Comparison of ENCODE assay signal across 1 cellular context in genomic region chr2:69770193-69770702, GRCh38.
TF ChIP-seq lines count a peak whose summit lies in the region.

No MANE protein-coding gene starts in this region.

TF ChIP-seq in K562, 482 proteins besides CTCF, POLR2A, EP300 and RAD21 (continued from another document and continues in another):
- TF ChIP-seq CREB5 (CRISPR knock-in tag; IDR thresholded peaks at IDR 0.05) (no peak), MYBL2 (IDR thresholded peaks at IDR 0.05; ENCODE audit: low read depth) (no peak), MYBL2 (CRISPR knock-in tag; IDR thresholded peaks at IDR 0.05; ENCODE audit: borderline replicate concordance) (no peak), THRA (IDR thresholded peaks at IDR 0.05) (no peak), RCOR1 (IDR thresholded peaks at IDR 0.05; ENCODE audit: borderline replicate concordance in 1 of 2, low read depth in 2 of 2, low read length in 2 of 2) (peak in 1 of 2 experiments; percentile 87; a peak in 2 of 4 replicates), HMBOX1 (IDR thresholded peaks at IDR 0.05) (no peak; the same call in 1 of the 2 replicates), TEAD1 (CRISPR knock-in tag; IDR thresholded peaks at IDR 0.05) (peak in 1 of 2 experiments; percentile 60; a peak in 1 of 4 replicates), NFE2L1 (tag; IDR thresholded peaks at IDR 0.05; ENCODE audit: borderline replicate concordance, low read depth) (no peak), ADNP (tag; IDR thresholded peaks at IDR 0.05) (no peak), NCOR1 (IDR thresholded peaks at IDR 0.05) (peak; percentile 16; the same call in 1 of the 2 replicates), BRF2 (IDR thresholded peaks at IDR 0.05; ENCODE audit: borderline replicate concordance, insufficient read depth, insufficient read length) (no peak), KLF1 (tag; IDR thresholded peaks at IDR 0.05) (peak; percentile 65; the same call in 1 of the 2 replicates), THRB (CRISPR knock-in tag; conservative IDR thresholded peaks at IDR 0.05) (no peak), RBFOX2 (IDR thresholded peaks at IDR 0.05; ENCODE audit: low read depth, low read length) (no peak), POLR2AphosphoS5 (IDR thresholded peaks at IDR 0.05; ENCODE audit: control insufficient read depth, insufficient read depth, low read depth, low read length) (no peak), BRCA1 (IDR thresholded peaks at IDR 0.05) (no peak), BRCA1 (CRISPR knock-in tag; IDR thresholded peaks at IDR 0.05) (no peak), ZNF57 (CRISPR knock-in tag; IDR thresholded peaks at IDR 0.05) (no peak), NFIC (IDR thresholded peaks at IDR 0.05) (no peak), XRCC4 (IDR thresholded peaks at IDR 0.05; ENCODE audit: extremely low read depth, insufficient read depth, insufficient read length) (no peak), EHMT2 (IDR thresholded peaks at IDR 0.05) (no peak), MECOM (CRISPR knock-in tag; IDR thresholded peaks at IDR 0.05) (no peak), HDAC6 (IDR thresholded peaks at IDR 0.05; ENCODE audit: low read depth, low read length) (no peak), NFATC3 (IDR thresholded peaks at IDR 0.05) (0 out of 2 replicates have a peak, but pooled peaks have one; percentile 29), RB1 (IDR thresholded peaks at IDR 0.05; ENCODE audit: low read depth) (no peak), HEY1 (CRISPR knock-in tag; IDR thresholded peaks at IDR 0.05; ENCODE audit: borderline replicate concordance) (no peak), NFRKB (IDR thresholded peaks at IDR 0.05; ENCODE audit: low read depth) (no peak)
- TF ChIP-seq, protein P1, sequence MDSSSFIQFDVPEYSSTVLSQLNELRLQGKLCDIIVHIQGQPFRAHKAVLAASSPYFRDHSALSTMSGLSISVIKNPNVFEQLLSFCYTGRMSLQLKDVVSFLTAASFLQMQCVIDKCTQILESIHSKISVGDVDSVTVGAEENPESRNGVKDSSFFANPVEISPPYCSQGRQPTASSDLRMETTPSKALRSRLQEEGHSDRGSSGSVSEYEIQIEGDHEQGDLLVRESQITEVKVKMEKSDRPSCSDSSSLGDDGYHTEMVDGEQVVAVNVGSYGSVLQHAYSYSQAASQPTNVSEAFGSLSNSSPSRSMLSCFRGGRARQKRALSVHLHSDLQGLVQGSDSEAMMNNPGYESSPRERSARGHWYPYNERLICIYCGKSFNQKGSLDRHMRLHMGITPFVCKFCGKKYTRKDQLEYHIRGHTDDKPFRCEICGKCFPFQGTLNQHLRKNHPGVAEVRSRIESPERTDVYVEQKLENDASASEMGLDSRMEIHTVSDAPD (CRISPR knock-in tag; IDR thresholded peaks at IDR 0.05), result no peak
- TF ChIP-seq, protein P2, sequence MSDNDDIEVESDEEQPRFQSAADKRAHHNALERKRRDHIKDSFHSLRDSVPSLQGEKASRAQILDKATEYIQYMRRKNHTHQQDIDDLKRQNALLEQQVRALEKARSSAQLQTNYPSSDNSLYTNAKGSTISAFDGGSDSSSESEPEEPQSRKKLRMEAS (CRISPR knock-in tag; IDR thresholded peaks at IDR 0.05), result no peak
- TF ChIP-seq, protein P3, sequence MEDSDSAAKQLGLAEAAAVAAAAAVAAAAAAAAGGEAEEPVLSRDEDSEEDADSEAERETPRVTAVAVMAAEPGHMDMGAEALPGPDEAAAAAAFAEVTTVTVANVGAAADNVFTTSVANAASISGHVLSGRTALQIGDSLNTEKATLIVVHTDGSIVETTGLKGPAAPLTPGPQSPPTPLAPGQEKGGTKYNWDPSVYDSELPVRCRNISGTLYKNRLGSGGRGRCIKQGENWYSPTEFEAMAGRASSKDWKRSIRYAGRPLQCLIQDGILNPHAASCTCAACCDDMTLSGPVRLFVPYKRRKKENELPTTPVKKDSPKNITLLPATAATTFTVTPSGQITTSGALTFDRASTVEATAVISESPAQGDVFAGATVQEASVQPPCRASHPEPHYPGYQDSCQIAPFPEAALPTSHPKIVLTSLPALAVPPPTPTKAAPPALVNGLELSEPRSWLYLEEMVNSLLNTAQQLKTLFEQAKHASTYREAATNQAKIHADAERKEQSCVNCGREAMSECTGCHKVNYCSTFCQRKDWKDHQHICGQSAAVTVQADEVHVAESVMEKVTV (CRISPR knock-in tag; IDR thresholded peaks at IDR 0.05), result no peak
- TF ChIP-seq, protein P4, sequence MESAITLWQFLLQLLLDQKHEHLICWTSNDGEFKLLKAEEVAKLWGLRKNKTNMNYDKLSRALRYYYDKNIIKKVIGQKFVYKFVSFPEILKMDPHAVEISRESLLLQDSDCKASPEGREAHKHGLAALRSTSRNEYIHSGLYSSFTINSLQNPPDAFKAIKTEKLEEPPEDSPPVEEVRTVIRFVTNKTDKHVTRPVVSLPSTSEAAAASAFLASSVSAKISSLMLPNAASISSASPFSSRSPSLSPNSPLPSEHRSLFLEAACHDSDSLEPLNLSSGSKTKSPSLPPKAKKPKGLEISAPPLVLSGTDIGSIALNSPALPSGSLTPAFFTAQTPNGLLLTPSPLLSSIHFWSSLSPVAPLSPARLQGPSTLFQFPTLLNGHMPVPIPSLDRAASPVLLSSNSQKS (CRISPR knock-in tag; IDR thresholded peaks at IDR 0.05), result no peak
- TF ChIP-seq, protein P5, sequence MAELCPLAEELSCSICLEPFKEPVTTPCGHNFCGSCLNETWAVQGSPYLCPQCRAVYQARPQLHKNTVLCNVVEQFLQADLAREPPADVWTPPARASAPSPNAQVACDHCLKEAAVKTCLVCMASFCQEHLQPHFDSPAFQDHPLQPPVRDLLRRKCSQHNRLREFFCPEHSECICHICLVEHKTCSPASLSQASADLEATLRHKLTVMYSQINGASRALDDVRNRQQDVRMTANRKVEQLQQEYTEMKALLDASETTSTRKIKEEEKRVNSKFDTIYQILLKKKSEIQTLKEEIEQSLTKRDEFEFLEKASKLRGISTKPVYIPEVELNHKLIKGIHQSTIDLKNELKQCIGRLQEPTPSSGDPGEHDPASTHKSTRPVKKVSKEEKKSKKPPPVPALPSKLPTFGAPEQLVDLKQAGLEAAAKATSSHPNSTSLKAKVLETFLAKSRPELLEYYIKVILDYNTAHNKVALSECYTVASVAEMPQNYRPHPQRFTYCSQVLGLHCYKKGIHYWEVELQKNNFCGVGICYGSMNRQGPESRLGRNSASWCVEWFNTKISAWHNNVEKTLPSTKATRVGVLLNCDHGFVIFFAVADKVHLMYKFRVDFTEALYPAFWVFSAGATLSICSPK (IDR thresholded peaks at IDR 0.05; ENCODE audit: borderline replicate concordance), result no peak
- TF ChIP-seq, protein P6, sequence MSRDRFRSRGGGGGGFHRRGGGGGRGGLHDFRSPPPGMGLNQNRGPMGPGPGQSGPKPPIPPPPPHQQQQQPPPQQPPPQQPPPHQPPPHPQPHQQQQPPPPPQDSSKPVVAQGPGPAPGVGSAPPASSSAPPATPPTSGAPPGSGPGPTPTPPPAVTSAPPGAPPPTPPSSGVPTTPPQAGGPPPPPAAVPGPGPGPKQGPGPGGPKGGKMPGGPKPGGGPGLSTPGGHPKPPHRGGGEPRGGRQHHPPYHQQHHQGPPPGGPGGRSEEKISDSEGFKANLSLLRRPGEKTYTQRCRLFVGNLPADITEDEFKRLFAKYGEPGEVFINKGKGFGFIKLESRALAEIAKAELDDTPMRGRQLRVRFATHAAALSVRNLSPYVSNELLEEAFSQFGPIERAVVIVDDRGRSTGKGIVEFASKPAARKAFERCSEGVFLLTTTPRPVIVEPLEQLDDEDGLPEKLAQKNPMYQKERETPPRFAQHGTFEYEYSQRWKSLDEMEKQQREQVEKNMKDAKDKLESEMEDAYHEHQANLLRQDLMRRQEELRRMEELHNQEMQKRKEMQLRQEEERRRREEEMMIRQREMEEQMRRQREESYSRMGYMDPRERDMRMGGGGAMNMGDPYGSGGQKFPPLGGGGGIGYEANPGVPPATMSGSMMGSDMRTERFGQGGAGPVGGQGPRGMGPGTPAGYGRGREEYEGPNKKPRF (IDR thresholded peaks at IDR 0.05; ENCODE audit: low read depth, low read length), result no peak
- TF ChIP-seq, protein P7, sequence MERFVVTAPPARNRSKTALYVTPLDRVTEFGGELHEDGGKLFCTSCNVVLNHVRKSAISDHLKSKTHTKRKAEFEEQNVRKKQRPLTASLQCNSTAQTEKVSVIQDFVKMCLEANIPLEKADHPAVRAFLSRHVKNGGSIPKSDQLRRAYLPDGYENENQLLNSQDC (CRISPR knock-in tag; IDR thresholded peaks at IDR 0.05), result no peak
- TF ChIP-seq, protein P8, sequence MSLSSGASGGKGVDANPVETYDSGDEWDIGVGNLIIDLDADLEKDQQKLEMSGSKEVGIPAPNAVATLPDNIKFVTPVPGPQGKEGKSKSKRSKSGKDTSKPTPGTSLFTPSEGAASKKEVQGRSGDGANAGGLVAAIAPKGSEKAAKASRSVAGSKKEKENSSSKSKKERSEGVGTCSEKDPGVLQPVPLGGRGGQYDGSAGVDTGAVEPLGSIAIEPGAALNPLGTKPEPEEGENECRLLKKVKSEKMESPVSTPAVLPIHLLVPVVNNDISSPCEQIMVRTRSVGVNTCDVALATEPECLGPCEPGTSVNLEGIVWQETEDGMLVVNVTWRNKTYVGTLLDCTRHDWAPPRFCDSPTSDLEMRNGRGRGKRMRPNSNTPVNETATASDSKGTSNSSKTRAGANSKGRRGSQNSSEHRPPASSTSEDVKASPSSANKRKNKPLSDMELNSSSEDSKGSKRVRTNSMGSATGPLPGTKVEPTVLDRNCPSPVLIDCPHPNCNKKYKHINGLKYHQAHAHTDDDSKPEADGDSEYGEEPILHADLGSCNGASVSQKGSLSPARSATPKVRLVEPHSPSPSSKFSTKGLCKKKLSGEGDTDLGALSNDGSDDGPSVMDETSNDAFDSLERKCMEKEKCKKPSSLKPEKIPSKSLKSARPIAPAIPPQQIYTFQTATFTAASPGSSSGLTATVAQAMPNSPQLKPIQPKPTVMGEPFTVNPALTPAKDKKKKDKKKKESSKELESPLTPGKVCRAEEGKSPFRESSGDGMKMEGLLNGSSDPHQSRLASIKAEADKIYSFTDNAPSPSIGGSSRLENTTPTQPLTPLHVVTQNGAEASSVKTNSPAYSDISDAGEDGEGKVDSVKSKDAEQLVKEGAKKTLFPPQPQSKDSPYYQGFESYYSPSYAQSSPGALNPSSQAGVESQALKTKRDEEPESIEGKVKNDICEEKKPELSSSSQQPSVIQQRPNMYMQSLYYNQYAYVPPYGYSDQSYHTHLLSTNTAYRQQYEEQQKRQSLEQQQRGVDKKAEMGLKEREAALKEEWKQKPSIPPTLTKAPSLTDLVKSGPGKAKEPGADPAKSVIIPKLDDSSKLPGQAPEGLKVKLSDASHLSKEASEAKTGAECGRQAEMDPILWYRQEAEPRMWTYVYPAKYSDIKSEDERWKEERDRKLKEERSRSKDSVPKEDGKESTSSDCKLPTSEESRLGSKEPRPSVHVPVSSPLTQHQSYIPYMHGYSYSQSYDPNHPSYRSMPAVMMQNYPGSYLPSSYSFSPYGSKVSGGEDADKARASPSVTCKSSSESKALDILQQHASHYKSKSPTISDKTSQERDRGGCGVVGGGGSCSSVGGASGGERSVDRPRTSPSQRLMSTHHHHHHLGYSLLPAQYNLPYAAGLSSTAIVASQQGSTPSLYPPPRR (CRISPR knock-in tag; IDR thresholded peaks at IDR 0.05; ENCODE audit: borderline replicate concordance), result no peak
- TF ChIP-seq, protein P9, sequence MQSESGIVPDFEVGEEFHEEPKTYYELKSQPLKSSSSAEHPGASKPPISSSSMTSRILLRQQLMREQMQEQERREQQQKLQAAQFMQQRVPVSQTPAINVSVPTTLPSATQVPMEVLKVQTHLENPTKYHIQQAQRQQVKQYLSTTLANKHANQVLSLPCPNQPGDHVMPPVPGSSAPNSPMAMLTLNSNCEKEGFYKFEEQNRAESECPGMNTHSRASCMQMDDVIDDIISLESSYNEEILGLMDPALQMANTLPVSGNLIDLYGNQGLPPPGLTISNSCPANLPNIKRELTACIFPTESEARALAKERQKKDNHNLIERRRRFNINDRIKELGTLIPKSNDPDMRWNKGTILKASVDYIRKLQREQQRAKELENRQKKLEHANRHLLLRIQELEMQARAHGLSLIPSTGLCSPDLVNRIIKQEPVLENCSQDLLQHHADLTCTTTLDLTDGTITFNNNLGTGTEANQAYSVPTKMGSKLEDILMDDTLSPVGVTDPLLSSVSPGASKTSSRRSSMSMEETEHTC (IDR thresholded peaks at IDR 0.05), result peak; percentile 88
